ENCODE assay signal across 22 cellular contexts in the genomic region with DNA sequence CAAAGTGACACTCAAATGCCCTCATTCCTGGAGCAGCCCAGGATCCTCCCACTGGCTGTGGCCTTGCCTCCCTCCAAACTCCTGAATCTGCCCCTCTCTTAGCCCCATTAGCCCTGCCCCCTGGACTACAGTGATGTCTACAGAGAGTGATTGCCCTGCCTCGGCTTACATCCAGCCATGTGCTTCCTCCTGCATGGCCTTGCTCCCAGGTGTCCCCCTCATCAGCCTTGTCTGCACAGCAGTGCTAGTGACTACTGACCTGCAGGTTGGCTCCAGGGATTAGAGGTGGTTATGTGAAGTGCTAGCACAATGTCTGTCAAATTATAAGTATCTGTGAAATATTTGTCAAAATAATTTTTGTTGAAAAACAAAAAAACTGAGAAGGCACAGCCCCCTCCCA.
"Had no signal": no experiment of that assay in that cellular context is flagged by ENCODE, and none has a peak within 500 bp of the region (broad histone marks: within the 10 kb centered on the region; RNA-seq: fewer than 3 reads in every experiment).

No MANE protein-coding gene starts in this region.

- H3K27ac ChIP-seq: RWPE1 had no signal

- H3K27me3 ChIP-seq: MG63 had no signal

- DNase-seq: activated CD4-positive, alpha-beta T cell treated with anti-CD3 and anti-CD28 coated beads for 48 hours; activated CD4-positive, alpha-beta T cell treated with anti-CD3 and anti-CD28 coated beads, Interleukin-2, amount 50 U/mL, for 4 hours; activated CD4-positive, CD25-positive, alpha-beta regulatory T cell treated with anti-CD3 and anti-CD28 coated beads, Interleukin-2, amount 50 U/mL, for 72 hours; activated CD8-positive, alpha-beta T cell treated with anti-CD3 and anti-CD28 coated beads, Interleukin-2, amount 10 ng/mL, durations not matched to agents 7 days and 5 days; activated effector memory CD4-positive, alpha-beta T cell treated with anti-CD3 and anti-CD28 coated beads, Interleukin-2, amount 50 U/mL, for 16 hours; activated naive CD4-positive, alpha-beta T cell treated with anti-CD3 and anti-CD28 coated beads for 36 hours; activated T-cell treated with anti-CD3 and anti-CD28 coated beads, Interleukin-2, amount 50 U/mL, for 4 hours; amygdala; MG63; NCI-H1105; NCI-H1436; NCI-H187 treated with DMSO at 0.1 percent for 48 hours; NCI-H2081 treated with DMSO at 0.1 percent for 48 hours; NCI-H2171; NCI-H226; NCI-H526; NCI-H774; NK-92 treated with Interleukin-12 subunit alpha and Interleukin-12 subunit beta, amount 100 ng/mL, for 24 hours; OCI-M1; Right ventricle myocardium superior had no signal

- H3K4me3 ChIP-seq: MG63 had no signal

- FAIRE-seq: astrocyte had no signal

- H3K9me3 ChIP-seq: MG63 had no signal

- H3K36me3 ChIP-seq: MG63 had no signal
